25 cellular contexts compared by ENCODE assay signal in the genomic region with DNA sequence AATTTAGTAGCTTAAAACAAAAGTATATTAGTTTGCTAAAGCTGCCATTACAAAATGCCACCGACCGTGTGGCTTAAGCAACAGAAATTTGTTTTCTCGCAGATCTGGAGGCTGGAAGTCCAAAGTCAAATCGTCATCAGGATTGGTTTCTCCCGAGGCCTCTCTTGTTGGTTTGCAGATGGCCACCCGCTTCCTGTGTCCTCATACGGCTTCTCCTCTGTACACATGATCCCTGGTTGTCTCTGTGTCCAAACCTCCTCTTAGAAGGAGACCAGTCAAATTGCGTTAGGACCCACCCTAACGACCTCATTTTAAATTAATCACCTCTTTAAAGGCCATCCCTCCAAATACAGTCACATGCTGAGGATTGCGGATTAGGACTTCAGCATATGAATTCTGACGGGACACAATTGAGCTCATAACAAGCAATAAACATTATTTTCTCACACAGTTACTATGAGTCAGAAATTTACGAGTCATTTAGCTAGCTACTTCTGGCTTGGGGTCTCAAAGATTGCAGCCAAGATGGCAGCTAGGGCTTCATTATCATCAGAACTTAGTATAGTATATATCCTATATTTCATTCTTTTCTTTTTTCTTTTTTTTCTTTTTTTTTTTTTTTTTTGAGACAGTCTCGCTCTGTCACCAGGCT. TPM values are rescaled to one million over a fixed set of nuclear protein-coding genes. Genes with fewer than 3 reads are reported as not detected.
DNase-seq lines count a peak whose midpoint lies in the region; ATAC-seq, FAIRE-seq and TF ChIP-seq lines count a peak whose summit lies in the region.
"Had no signal": no experiment of that assay in that cellular context is flagged by ENCODE, and none has a peak within 500 bp of the region (broad histone marks: within the 10 kb centered on the region; RNA-seq: fewer than 3 reads in every experiment).

No MANE protein-coding gene starts in this region.

- no peak overlapping the region for H3K9ac ChIP-seq in K562 (ENCODE audit: insufficient read depth in 1 of 2, low read depth in 2 of 2, low read length in 2 of 2)
- H3K9ac ChIP-seq: BLaER1 treated with 17β-estradiol and CSF1 and Interleukin-3, amounts not matched to agents 10 nM and 100 nM; SK-N-SH had no signal

- no peak overlapping the region for H3K27ac ChIP-seq in CD8-positive, alpha-beta T cell (ENCODE audit: low read depth, low read length)
- 0 out of 3 replicates have a peak overlapping the region, but pooled peaks have one; percentile 31 for H3K27ac ChIP-seq in K562 (ENCODE audit: extremely low read depth, low read depth, low read length)
- H3K27ac ChIP-seq in naive thymus-derived CD4-positive, alpha-beta T cell (ENCODE audit: low read depth, low read length), result no peak overlapping the region
- no peak overlapping the region for H3K27ac ChIP-seq in adrenal gland
- H3K27ac ChIP-seq: BLaER1 treated with 17β-estradiol and CSF1 and Interleukin-3, amounts not matched to agents 10 nM and 100 nM; RWPE1 had no signal

- TF ChIP-seq EP300 in K562 (IDR thresholded peaks at IDR 0.05; ENCODE audit: low read length), result no peak

- no peak for TF ChIP-seq CTCF in CD8-positive, alpha-beta T cell (IDR thresholded peaks at IDR 0.05)
- TF ChIP-seq CTCF in K562 (IDR thresholded peaks at IDR 0.05 in 2 of 3, conservative IDR thresholded peaks at IDR 0.05 in 1 of 3; ENCODE audit: insufficient read depth in 2 of 3, low read depth in 1 of 3, low read length in 3 of 3), result no peak
- TF ChIP-seq CTCF in Calu3 (IDR thresholded peaks at IDR 0.05; ENCODE audit: unreplicated experiment), result no peak
- TF ChIP-seq CTCF in adrenal gland (IDR thresholded peaks at IDR 0.05), result no peak

- H3K79me2 ChIP-seq in K562 (ENCODE audit: control insufficient read depth, insufficient read depth, low read length), result no peaks in the 10 kb centered on the region

- TF ChIP-seq RAD21 in K562 (CRISPR knock-in tag; conservative IDR thresholded peaks at IDR 0.05 in 1 of 2, IDR thresholded peaks at IDR 0.05 in 1 of 2), result no peak

- H3K27ac Mint-ChIP-seq in CD8-positive, alpha-beta T cell, result peak overlapping the region; percentile 67
- H3K27ac Mint-ChIP-seq in IgD-negative memory B cell (peak overlapping the region; percentile 46 to 72 (median 53)), Calu3 (ENCODE audit: unreplicated experiment) (no peak overlapping the region)
- peak overlapping the region in 5 of 9 donors; percentile 1 to 35 (median 20) for H3K27ac Mint-ChIP-seq in naive thymus-derived CD4-positive, alpha-beta T cell

- no peaks in the 10 kb centered on the region for H3K9me3 ChIP-seq in CD8-positive, alpha-beta T cell (ENCODE audit: low read length)
- H3K9me3 ChIP-seq in K562 (replicated peaks; ENCODE audit: control insufficient read depth, insufficient read depth, low read depth, low read length) (no peaks in the 10 kb centered on the region), adrenal gland (replicated peaks in 1 of 3) (no peaks in the 10 kb centered on the region)
- H3K9me3 ChIP-seq in naive thymus-derived CD4-positive, alpha-beta T cell (ENCODE audit: control insufficient read depth in 2 of 3, low read length in 3 of 3), result no peaks in the 10 kb centered on the region
- H3K9me3 ChIP-seq: SK-N-SH had no signal

- no peaks in the 10 kb centered on the region for H3K9me1 ChIP-seq in K562 (ENCODE audit: control insufficient read depth, insufficient read depth, low read length)

- BruUV-seq in K562 (replicated peaks; lab: Mats Ljungman, UMichigan) (no TSS peak), Calu3 (replicated peaks; lab: Mats Ljungman, UMichigan) (no TSS peak)

- intact Hi-C loops in CD8-positive, alpha-beta T cell (cut with DNase I, micrococcal nuclease), result no loop called here
- intact Hi-C loops in K562 (cut with micrococcal nuclease), result no loop called here
- intact Hi-C loops in naive thymus-derived CD4-positive, alpha-beta T cell (cut with micrococcal nuclease), result no loop called here
- intact Hi-C loops in Calu3 (cut with micrococcal nuclease; ENCODE audit: unreplicated experiment), result no loop called here
- intact Hi-C loops in adrenal gland (cut with DNase I), result no loop called here

- no peak overlapping the region for H3K4me2 ChIP-seq in K562 (ENCODE audit: insufficient read depth, low read length)
- H3K4me2 ChIP-seq: BLaER1 treated with 17β-estradiol and CSF1 and Interleukin-3, amounts not matched to agents 10 nM and 100 nM; SK-N-SH had no signal

- peaks cover 12% of the 10 kb centered on the region for H3K36me3 ChIP-seq in CD8-positive, alpha-beta T cell (ENCODE audit: insufficient read depth, low read length)
- H3K36me3 ChIP-seq in K562 (ENCODE audit: control insufficient read depth, insufficient read depth, low read length) (peaks cover 24% of the 10 kb centered on the region; the same call in 2 of the 3 replicates), adrenal gland (replicated peaks in 1 of 2) (no peaks in the 10 kb centered on the region)
- peaks cover 5 to 32% (median 10%) of the 10 kb centered on the region in 3 experiments for H3K36me3 ChIP-seq in naive thymus-derived CD4-positive, alpha-beta T cell (ENCODE audit: control insufficient read depth in 2 of 3, insufficient read depth in 3 of 3, low read length in 3 of 3)

- CTCF ChIA-PET in CD8-positive, alpha-beta T cell (lab: Charles Lee), result interaction anchor here (1.8 kb wide), 1 partner anchor 232 kb away, joined by 7 read pairs; no protein-coding TSS in a partner anchor
- CTCF ChIA-PET in K562 (lab: Yijun Ruan, JAX; ENCODE audit: low intra/inter-chr PET ratio), result no interaction called here
- CTCF ChIA-PET in naive thymus-derived CD4-positive, alpha-beta T cell (lab: Charles Lee), result interaction anchor here (0.6 kb wide), 1 partner anchor 56 kb away, joined by 3 read pairs; no protein-coding TSS in a partner anchor
- CTCF ChIA-PET in Calu3 (lab: Charles Lee), result interaction anchor here (0.7 kb wide), 1 partner anchor 18 kb away, joined by 3 read pairs; no protein-coding TSS in a partner anchor

- H3K9me3 Mint-ChIP-seq in CD8-positive, alpha-beta T cell, result no peaks in the 10 kb centered on the region
- peaks cover 0 to 1% (median 0%) of the 10 kb centered on the region in 3 donors for H3K9me3 Mint-ChIP-seq in IgD-negative memory B cell
- peaks cover 0 to 3% (median 0%) of the 10 kb centered on the region in 11 donors for H3K9me3 Mint-ChIP-seq in naive thymus-derived CD4-positive, alpha-beta T cell
- no peaks in the 10 kb centered on the region for H3K9me3 Mint-ChIP-seq in Calu3 (ENCODE audit: low read depth, unreplicated experiment)

- no peak for FAIRE-seq in K562 (lab: Jason Lieb, UNC)
- FAIRE-seq in H54 (lab: Jason Lieb, UNC), result no peak
- FAIRE-seq: G401.6, GM12892 had no signal

- peaks cover 14% of the 10 kb centered on the region for H3K4me1 Mint-ChIP-seq in CD8-positive, alpha-beta T cell (ENCODE audit: low read depth)
- H3K4me1 Mint-ChIP-seq in IgD-negative memory B cell, result peaks cover 4 to 13% (median 5%) of the 10 kb centered on the region in 3 donors
- peaks cover 13 to 25% (median 19%) of the 10 kb centered on the region in 7 donors for H3K4me1 Mint-ChIP-seq in naive thymus-derived CD4-positive, alpha-beta T cell
- peaks cover 2% of the 10 kb centered on the region for H3K4me1 Mint-ChIP-seq in Calu3 (ENCODE audit: low read depth, unreplicated experiment)

- peaks cover 33% of the 10 kb centered on the region for H3K36me3 Mint-ChIP-seq in CD8-positive, alpha-beta T cell
- H3K36me3 Mint-ChIP-seq in IgD-negative memory B cell, result no peaks in the 10 kb centered on the region
- peaks cover 9 to 37% (median 14%) of the 10 kb centered on the region in 5 donors for H3K36me3 Mint-ChIP-seq in naive thymus-derived CD4-positive, alpha-beta T cell
- no peaks in the 10 kb centered on the region for H3K36me3 Mint-ChIP-seq in Calu3 (ENCODE audit: insufficient read depth, unreplicated experiment)

- ATAC-seq in CD8-positive, alpha-beta T cell, result no peak
- no peak for ATAC-seq in K562
- ATAC-seq in naive thymus-derived CD4-positive, alpha-beta T cell, result no peak

- H3K27me3 Mint-ChIP-seq in CD8-positive, alpha-beta T cell (ENCODE audit: low read depth), result no peaks in the 10 kb centered on the region
- H3K27me3 Mint-ChIP-seq in IgD-negative memory B cell, result no peaks in the 10 kb centered on the region
- H3K27me3 Mint-ChIP-seq in naive thymus-derived CD4-positive, alpha-beta T cell, result no peaks in the 10 kb centered on the region
- H3K27me3 Mint-ChIP-seq in Calu3 (ENCODE audit: unreplicated experiment), result no peaks in the 10 kb centered on the region
- H3K27me3 Mint-ChIP-seq: CD4-positive, alpha-beta memory T cell had no signal

- H3K4me3 Mint-ChIP-seq in CD8-positive, alpha-beta T cell, result no peak overlapping the region
- H3K4me3 Mint-ChIP-seq in IgD-negative memory B cell (no peak overlapping the region), Calu3 (ENCODE audit: low read depth, unreplicated experiment) (no peak overlapping the region)
- no peak overlapping the region for H3K4me3 Mint-ChIP-seq in naive thymus-derived CD4-positive, alpha-beta T cell

- TF ChIP-seq POLR2A in K562 (conservative IDR thresholded peaks at IDR 0.05) (no peak), adrenal gland (IDR thresholded peaks at IDR 0.05) (no peak), H54 (IDR thresholded peaks at IDR 0.05; ENCODE audit: low read depth, low read length) (no peak)

- H3K27me3 ChIP-seq in CD8-positive, alpha-beta T cell (ENCODE audit: insufficient read depth, low read length), result no peaks in the 10 kb centered on the region
- H3K27me3 ChIP-seq in K562 (ENCODE audit: control insufficient read depth in 2 of 2, insufficient read depth in 2 of 2, low read length in 2 of 2), result no peaks in the 10 kb centered on the region
- no peaks in the 10 kb centered on the region for H3K27me3 ChIP-seq in naive thymus-derived CD4-positive, alpha-beta T cell (ENCODE audit: control insufficient read depth in 2 of 2, insufficient read depth in 2 of 2, low read length in 2 of 2)
- no peaks in the 10 kb centered on the region for H3K27me3 ChIP-seq in adrenal gland
- H3K27me3 ChIP-seq: BLaER1 treated with 17β-estradiol and CSF1 and Interleukin-3, amounts not matched to agents 10 nM and 100 nM had no signal

- H3K4me3 ChIP-seq in CD8-positive, alpha-beta T cell (ENCODE audit: low read depth, low read length), result no peak overlapping the region
- H3K4me3 ChIP-seq in K562 (no peak overlapping the region), adrenal gland (no peak overlapping the region)
- H3K4me3 ChIP-seq in naive thymus-derived CD4-positive, alpha-beta T cell (ENCODE audit: low read length), result no peak overlapping the region
- H3K4me3 ChIP-seq: BLaER1 treated with 17β-estradiol and CSF1 and Interleukin-3, amounts not matched to agents 10 nM and 100 nM had no signal

- 75% methylated on average over 12 of the region's 13 CpGs for WGBS in K562 (ENCODE audit: insufficient coverage, low coverage, missing lambda C conversion rate)
- whole genome bisulfite sequencing in adrenal gland, 4 donors, result 86 to 91% (median 88%) methylated on average over 13 of the region's 13 CpGs

- in situ Hi-C loops in K562 (cut with MboI), result no loop called here

- peaks cover 8% of the 10 kb centered on the region for H3K4me1 ChIP-seq in CD8-positive, alpha-beta T cell (ENCODE audit: insufficient read depth, low read length)
- H3K4me1 ChIP-seq in K562 (replicated peaks in 1 of 2; ENCODE audit: control insufficient read depth in 2 of 2, insufficient read depth in 2 of 2, low read length in 2 of 2), result no peaks in the 10 kb centered on the region
- H3K4me1 ChIP-seq in naive thymus-derived CD4-positive, alpha-beta T cell (ENCODE audit: control insufficient read depth in 2 of 2, insufficient read depth in 2 of 2, low read length in 2 of 2), result peaks cover 0 to 12% of the 10 kb centered on the region in 2 donors
- no peaks in the 10 kb centered on the region for H3K4me1 ChIP-seq in adrenal gland (replicated peaks in 1 of 2)

- H4K20me1 ChIP-seq in K562 (replicated peaks; ENCODE audit: control insufficient read depth, insufficient read depth, low read length), result no peaks in the 10 kb centered on the region

- POLR2A ChIA-PET in CD8-positive, alpha-beta T cell (lab: Charles Lee), result interaction anchor here (0.6 to 1.4 kb wide), 2 partner anchors 150 to 172 kb away, joined by 3 to 4 read pairs; no protein-coding TSS in a partner anchor
- POLR2A ChIA-PET in K562 (lab: Yijun Ruan, JAX), result interaction anchor here (0.8 to 2.2 kb wide), 2 partner anchors 12 to 21 kb away, joined by 3 to 5 read pairs; no protein-coding TSS in a partner anchor
- POLR2A ChIA-PET in naive thymus-derived CD4-positive, alpha-beta T cell (lab: Charles Lee), result interaction anchor here (2.4 kb wide), 1 partner anchor 53 kb away, joined by 9 read pairs; no protein-coding TSS in a partner anchor

- no peak overlapping the region for H2AFZ ChIP-seq in K562 (ENCODE audit: low read depth, low read length)

- DNase-seq in CD8-positive, alpha-beta T cell, result no peak
- DNase-seq in K562 (ENCODE audit: extremely low read depth in 1 of 4, low spot score in 3 of 4) (no peak), Calu3 (no peak), adrenal gland (no peak), H54 (ENCODE audit: insufficient read length, low spot score) (no peak)
- no peak for DNase-seq in naive thymus-derived CD4-positive, alpha-beta T cell
- no peak for DNase-seq in stimulated activated CD4-positive, alpha-beta T cell treated with anti-CD3 and anti-CD28 coated beads, Interleukin-15, amount 100 ng/mL, for 24 hours
- DNase-seq: ACHN; CD4-positive, alpha-beta memory T cell; DMS153; HCEC 1CT; KBM-7; NCI-H1105 treated with DMSO at 0.1 percent for 48 hours; NCI-H2029 treated with DMSO at 0.1 percent for 48 hours; NCI-H226; NCI-H524; NCI-H774; NK-92 treated with Interleukin-12 subunit alpha and Interleukin-12 subunit beta, amount 100 ng/mL, for 24 hours; SIG-M5; SK-N-SH had no signal

RNA-seq across cellular contexts. Expression of a gene that starts 58.4 kb away (rescaled TPM):
- under 1 TPM; 0.65 to 0.94 TPM for total RNA-seq in CD8-positive, alpha-beta T cell
- polyA plus RNA-seq in IgD-negative memory B cell (15.0 TPM), K562 (2011; rRNA removed) (64.4 and 74.1 TPM in 2 replicates), K562 (2014; fragmentation: Illumina TruSeq; extraction: Trizol) (44.5 and 58.3 TPM in 2 replicates), K562 (2014; fragmentation: Nextera tagmentation; extraction: Ambion mirVana) (10 to 100 TPM; 15.0 to 31.4 TPM), K562 (2014; rRNA removed) (62.8 and 81.0 TPM in 2 replicates), adrenal gland (1 to 10 TPM; 1.8 to 3.6 (median 3.4) TPM)
- 5.1 and 5.8 TPM in 2 replicates for total RNA-seq in K562 (2011; cell fraction: chromatin; rRNA removed; ENCODE audit: low replicate concordance)
- total RNA-seq in K562 (2011; cell fraction: nucleolus; rRNA removed), result 8.9 and 9.5 TPM in 2 replicates
- total RNA-seq in K562 (2011; cell fraction: nucleoplasm; rRNA removed), result 9.7 and 15.8 TPM in 2 replicates
- total RNA-seq in K562 (2014; rRNA removed) (114 and 122 TPM in 2 replicates), K562 (2014; rRNA removed; fragmentation: Illumina TruSeq; extraction: Trizol) (45.5 and 52.2 TPM in 2 replicates), K562 (2015; rRNA removed; fragmentation: Illumina TruSeq; extraction: Trizol) (62.0 and 65.9 TPM in 2 replicates), K562 (2021) (36.5 and 38.7 TPM in 2 replicates), Calu3 (2022) (27.2 and 31.8 TPM in 2 replicates), adrenal gland (1 to 10 TPM; 1.5 to 8.3 (median 2.3) TPM)
- 29.1 and 30.7 TPM in 2 replicates for polyA plus RNA-seq in K562 (2011; cell fraction: cytosol; rRNA removed)
- 15.5 and 18.0 TPM in 2 replicates for polyA plus RNA-seq in K562 (2011; cell fraction: nucleus; rRNA removed)
- polyA plus RNA-seq in K562 (2012), result 69.6 and 91.3 TPM in 2 replicates
- 14.3 and 18.2 TPM in 2 replicates for polyA minus RNA-seq in K562 (2011; rRNA and poly(A)+ RNA removed)
- polyA minus RNA-seq in K562 (2011; cell fraction: cytosol; rRNA and poly(A)+ RNA removed), result 13.0 and 14.4 TPM in 2 replicates
- polyA minus RNA-seq in K562 (2011; cell fraction: nucleus; rRNA and poly(A)+ RNA removed), result 10.1 and 12.3 TPM in 2 replicates
- total RNA-seq in naive thymus-derived CD4-positive, alpha-beta T cell, result 10 to 100 TPM in 1 of 5 experiments, 1 to 10 TPM in 2, under 1 TPM in 1, not detected in 1; 0.81 to 14.0 (median 2.8) TPM
- polyA plus RNA-seq in naive thymus-derived CD4-positive, alpha-beta T cell, result 1 to 10 TPM; 3.0 to 4.0 TPM
